ENCODE assay signal across 8 cellular contexts in the genomic region with DNA sequence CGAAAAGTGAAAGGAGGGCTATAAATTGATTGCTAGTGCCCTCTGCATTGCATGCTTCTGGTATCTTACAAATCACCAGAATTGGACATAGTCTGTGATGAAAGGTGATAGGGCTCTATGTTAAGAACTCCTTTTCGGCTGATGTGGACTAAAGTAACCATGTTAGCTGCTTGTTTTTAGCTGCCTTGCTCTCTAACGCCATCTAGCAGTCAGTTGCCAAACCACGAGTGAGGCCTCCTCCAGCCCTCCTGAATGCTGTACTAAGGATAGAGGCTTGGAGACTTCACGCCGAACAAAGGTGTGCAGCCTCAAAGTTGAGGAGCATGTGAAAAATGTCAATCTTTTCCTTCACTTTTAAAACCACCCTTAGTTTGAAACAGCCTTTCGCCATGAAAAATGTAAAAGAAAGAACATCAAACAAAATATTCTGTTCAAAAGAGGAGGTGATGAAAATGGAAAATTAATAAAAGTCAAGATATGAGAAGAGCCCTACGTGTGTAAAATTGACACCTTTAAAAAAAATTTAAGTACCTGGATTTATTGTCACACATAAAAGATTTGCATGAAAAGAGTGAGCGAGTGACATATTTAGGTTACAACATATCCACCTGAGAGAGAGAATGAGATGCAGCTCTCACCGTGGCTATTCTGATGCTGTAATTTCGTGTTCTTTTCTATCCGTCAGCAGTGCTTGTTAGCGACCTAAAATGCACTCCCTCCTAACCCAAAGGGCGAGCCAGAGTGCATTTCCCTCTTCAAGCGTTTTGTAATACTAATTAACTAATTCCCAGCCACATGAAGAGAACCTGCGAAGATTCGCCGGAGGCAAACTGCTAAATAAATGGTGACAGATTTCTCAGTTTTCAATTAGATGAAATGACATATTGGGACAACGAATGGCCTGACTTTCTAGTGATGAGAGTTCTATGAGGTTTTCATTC. TPM values are rescaled to one million over a fixed set of nuclear protein-coding genes. Genes with fewer than 3 reads are reported as not detected.
DNase-seq lines count a peak whose midpoint lies in the region; ATAC-seq and TF ChIP-seq lines count a peak whose summit lies in the region.

No MANE protein-coding gene starts in this region.

- H3K27me3 ChIP-seq in neuron (ENCODE audit: insufficient read depth, low read length) = no peaks in the 10 kb centered on the region

- POLR2A ChIA-PET in activated CD8-positive, alpha-beta T cell treated with anti-CD3 and anti-CD28 coated beads, Interleukin-2, amount 10 ng/mL, durations not matched to agents 7 days and 5 days (lab: Charles Lee) = no interaction called here

- no peaks in the 10 kb centered on the region for H3K9me3 Mint-ChIP-seq in activated CD8-positive, alpha-beta T cell treated with anti-CD3 and anti-CD28 coated beads, Interleukin-2, amount 10 ng/mL, durations not matched to agents 7 days and 5 days (ENCODE audit: insufficient read depth)

- TF ChIP-seq CTCF in fibroblast of mammary gland (conservative IDR thresholded peaks at IDR 0.05; ENCODE audit: control insufficient read depth, insufficient read depth, low read depth, low read length) = peak; percentile 89

- ATAC-seq in GM19351 (IDR thresholded peaks at IDR 0.05; ENCODE audit: unreplicated experiment) = peak; percentile 95
- ATAC-seq in HG03280 (IDR thresholded peaks at IDR 0.05; ENCODE audit: unreplicated experiment) = peak; percentile 94
- peak; percentile 64 for ATAC-seq in activated CD8-positive, alpha-beta T cell treated with anti-CD3 and anti-CD28 coated beads, Interleukin-2, amount 10 ng/mL, durations not matched to agents 7 days and 5 days
- no peak for ATAC-seq in HG03457 (IDR thresholded peaks at IDR 0.05; ENCODE audit: unreplicated experiment)

- peak overlapping the region; percentile 65 for H2AFZ ChIP-seq in neuron (ENCODE audit: low read depth, low read length)

- no peaks in the 10 kb centered on the region for H3K36me3 Mint-ChIP-seq in activated CD8-positive, alpha-beta T cell treated with anti-CD3 and anti-CD28 coated beads, Interleukin-2, amount 10 ng/mL, durations not matched to agents 7 days and 5 days (ENCODE audit: low read depth)

- CTCF ChIA-PET in activated CD8-positive, alpha-beta T cell treated with anti-CD3 and anti-CD28 coated beads, Interleukin-2, amount 10 ng/mL, durations not matched to agents 7 days and 5 days (lab: Charles Lee) = interaction anchor here (0.7 to 1.2 kb wide), 7 partner anchors 9 to 185 kb away, joined by 3 to 4 read pairs (median 3); no protein-coding TSS in a partner anchor

- no peak overlapping the region for H3K4me3 ChIP-seq in fibroblast of mammary gland (ENCODE audit: control insufficient read depth, low read depth, low read length)
- H3K4me3 ChIP-seq in neuron (ENCODE audit: low read length) = no peak overlapping the region

- no peak overlapping the region for H3K4me3 Mint-ChIP-seq in activated CD8-positive, alpha-beta T cell treated with anti-CD3 and anti-CD28 coated beads, Interleukin-2, amount 10 ng/mL, durations not matched to agents 7 days and 5 days

- peak; percentile 68 for DNase-seq in D341Med (ENCODE audit: low spot score)
- DNase-seq in NCI-H345 (lab: John Stamatoyannopoulos, UW) = peak; percentile 86
- DNase-seq in activated CD8-positive, alpha-beta T cell treated with anti-CD3 and anti-CD28 coated beads, Interleukin-2, amount 10 ng/mL, durations not matched to agents 7 days and 5 days = peak; percentile 53
- DNase-seq in fibroblast of mammary gland (ENCODE audit: low read depth) = peak; percentile 52

- H3K36me3 ChIP-seq in neuron (ENCODE audit: insufficient read depth, low read length) = no peaks in the 10 kb centered on the region

- peaks cover 35% of the 10 kb centered on the region for H3K4me1 ChIP-seq in neuron (ENCODE audit: insufficient read depth, low read length)

- no peak overlapping the region for H3K27ac Mint-ChIP-seq in activated CD8-positive, alpha-beta T cell treated with anti-CD3 and anti-CD28 coated beads, Interleukin-2, amount 10 ng/mL, durations not matched to agents 7 days and 5 days

- H3K9me3 ChIP-seq in neuron (ENCODE audit: low read length) = no peaks in the 10 kb centered on the region

- H3K27me3 Mint-ChIP-seq in activated CD8-positive, alpha-beta T cell treated with anti-CD3 and anti-CD28 coated beads, Interleukin-2, amount 10 ng/mL, durations not matched to agents 7 days and 5 days (ENCODE audit: low read depth) = no peaks in the 10 kb centered on the region

- H3K4me1 Mint-ChIP-seq in activated CD8-positive, alpha-beta T cell treated with anti-CD3 and anti-CD28 coated beads, Interleukin-2, amount 10 ng/mL, durations not matched to agents 7 days and 5 days (ENCODE audit: low read depth) = no peaks in the 10 kb centered on the region

RNA-seq across cellular contexts. Expression of a gene that starts 8.0 kb away (rescaled TPM):
- not detected for total RNA-seq in activated CD8-positive, alpha-beta T cell treated with anti-CD3 and anti-CD28 coated beads, Interleukin-2, amount 10 ng/mL, durations not matched to agents 7 days and 5 days
